In the genomic region with DNA sequence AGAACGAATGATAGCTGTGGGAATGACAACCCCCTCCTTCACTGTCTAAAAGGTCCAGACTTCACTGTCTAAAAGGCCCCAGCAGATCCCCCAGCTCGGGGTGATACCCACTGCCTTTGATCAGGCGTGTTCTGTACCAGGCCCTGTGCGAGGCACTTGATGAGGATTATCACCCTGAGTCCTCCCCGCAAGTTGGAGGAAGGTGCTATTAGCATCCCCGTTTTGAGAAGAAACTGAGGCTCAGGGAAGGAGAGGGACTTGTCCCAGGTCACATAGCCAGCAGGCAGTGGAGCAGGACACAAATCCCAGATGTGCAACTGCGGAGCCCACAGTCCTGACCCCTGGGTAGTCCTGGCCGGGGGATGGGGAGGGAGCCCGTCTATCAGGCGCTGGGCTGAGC, we compare ENCODE assay signal across 7 cellular contexts.
"Had no signal": no experiment of that assay in that cellular context is flagged by ENCODE, and none has a peak within 500 bp of the region (broad histone marks: within the 10 kb centered on the region; RNA-seq: fewer than 3 reads in every experiment).

No MANE protein-coding gene starts in this region.

- DNase-seq: GDM1, GF-D8 had no signal

- ATAC-seq: GM12878 had no signal

- H3K4me3 ChIP-seq: GM12878 had no signal

- FAIRE-seq: G401.6, GM12878, GM12891, GM18507, GM19239 had no signal
